1 cellular context compared by ENCODE assay signal in the genomic region with DNA sequence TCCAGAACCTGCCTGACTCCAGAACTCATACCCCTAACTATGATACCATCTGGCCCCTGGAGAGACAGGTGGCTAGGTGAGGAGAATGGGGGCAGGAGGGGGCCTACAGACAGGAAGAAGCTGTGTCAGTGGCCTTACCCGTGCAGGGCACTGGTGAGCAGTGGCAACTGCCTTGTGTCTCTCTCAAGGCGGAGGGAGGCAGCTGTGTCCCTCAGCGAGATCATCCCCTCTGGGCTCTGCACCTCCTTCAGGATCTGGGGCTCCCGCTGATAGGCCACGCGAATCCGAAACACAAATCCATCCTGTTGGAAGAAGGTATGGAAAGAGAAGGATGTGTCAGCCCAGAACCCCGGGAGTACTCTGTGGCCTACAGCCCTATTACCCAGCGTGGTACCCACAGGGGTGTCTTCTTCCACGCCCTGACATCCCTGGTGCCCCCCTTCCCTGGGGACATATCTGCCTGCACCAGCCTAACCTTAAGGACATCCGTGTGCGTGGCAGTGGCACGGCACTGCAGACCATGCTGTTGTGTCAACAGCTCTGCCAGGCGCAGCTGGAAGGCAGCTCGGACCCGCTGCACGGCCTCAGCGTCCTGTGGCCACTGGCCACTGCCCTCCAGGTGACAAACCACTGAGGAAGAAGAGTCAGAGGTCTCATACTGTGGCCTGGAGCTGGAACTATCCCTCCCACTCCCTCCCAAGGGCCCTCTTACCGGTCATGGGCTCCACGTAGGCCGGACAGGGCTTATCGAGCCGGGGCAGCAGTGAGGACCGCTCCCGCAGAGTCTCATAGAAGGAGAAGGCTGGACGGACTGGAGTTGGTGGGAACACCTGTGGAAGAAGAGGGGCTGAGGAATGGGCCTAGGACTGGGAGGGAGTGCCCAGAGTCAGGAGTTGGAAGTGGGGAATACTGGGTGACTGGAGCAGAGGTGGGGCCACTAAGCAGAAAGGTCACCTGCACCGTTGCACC.
TF ChIP-seq lines count a peak whose summit lies in the region.

No MANE protein-coding gene starts in this region.

TF ChIP-seq in H1, 55 proteins besides CTCF, POLR2A, EP300 and RAD21:
- no peak for TF ChIP-seq EZH2 (IDR thresholded peaks at IDR 0.05; ENCODE audit: low read depth, low read length, severe bottlenecking)
- TF ChIP-seq CBX5 (IDR thresholded peaks at IDR 0.05; ENCODE audit: low read depth, low read length), result no peak
- TF ChIP-seq SIX5 (IDR thresholded peaks at IDR 0.05; ENCODE audit: low read depth, low read length), result no peak
- no peak for TF ChIP-seq JUN (IDR thresholded peaks at IDR 0.05; ENCODE audit: low read depth, low read length)
